Comparison of ENCODE assay signal across 26 cellular contexts in genomic region chr18:76382265-76382664, GRCh38.
"Had no signal": no experiment of that assay in that cellular context is flagged by ENCODE, and none has a peak within 500 bp of the region (broad histone marks: within the 10 kb centered on the region; RNA-seq: fewer than 3 reads in every experiment).

No MANE protein-coding gene starts in this region.

- ATAC-seq: activated T-helper 17 cell treated with anti-CD3 and anti-CD28 coated beads, Interleukin-2, amount 50 U/mL, for 72 hours; PC-3; T-cell had no signal

- H3K4me3 Mint-ChIP-seq: activated CD4-positive, alpha-beta memory T cell treated with anti-CD3 and anti-CD28 coated beads for 36 hours; activated CD4-positive, alpha-beta T cell treated with anti-CD3 and anti-CD28 coated beads, Interleukin-2, amount 10 ng/mL, durations not matched to agents 7 days and 5 days; activated naive CD4-positive, alpha-beta T cell treated with anti-CD3 and anti-CD28 coated beads for 36 hours; activated naive CD8-positive, alpha-beta T cell; activated T-helper 17 cell treated with anti-CD3 and anti-CD28 coated beads, Interleukin-2, amount 50 U/mL, for 72 hours; brain; T-cell had no signal

- H3K27me3 ChIP-seq: MG63 had no signal

- H3K9me3 Mint-ChIP-seq: activated CD4-positive, alpha-beta memory T cell treated with anti-CD3 and anti-CD28 coated beads for 36 hours; activated CD4-positive, alpha-beta T cell treated with anti-CD3 and anti-CD28 coated beads, Interleukin-2, amount 10 ng/mL, durations not matched to agents 7 days and 5 days; activated naive CD4-positive, alpha-beta T cell treated with anti-CD3 and anti-CD28 coated beads for 36 hours; activated T-helper 17 cell treated with anti-CD3 and anti-CD28 coated beads, Interleukin-2, amount 50 U/mL, for 72 hours; T-cell had no signal

- H3K27ac Mint-ChIP-seq: activated CD4-positive, alpha-beta memory T cell treated with anti-CD3 and anti-CD28 coated beads for 36 hours; activated CD4-positive, alpha-beta T cell treated with anti-CD3 and anti-CD28 coated beads, Interleukin-2, amount 10 ng/mL, durations not matched to agents 7 days and 5 days; activated naive CD4-positive, alpha-beta T cell treated with anti-CD3 and anti-CD28 coated beads for 36 hours; activated naive CD8-positive, alpha-beta T cell; activated T-helper 17 cell treated with anti-CD3 and anti-CD28 coated beads, Interleukin-2, amount 50 U/mL, for 72 hours; T-cell had no signal

- H3K9me3 ChIP-seq: MG63 had no signal

- H3K4me3 ChIP-seq: MG63 had no signal

- H3K27me3 Mint-ChIP-seq: activated naive CD8-positive, alpha-beta T cell; activated T-helper 17 cell treated with anti-CD3 and anti-CD28 coated beads, Interleukin-2, amount 50 U/mL, for 72 hours; brain had no signal

- DNase-seq: activated CD4-positive, alpha-beta memory T cell treated with anti-CD3 and anti-CD28 coated beads for 36 hours; activated CD4-positive, alpha-beta T cell treated with anti-CD3 and anti-CD28 coated beads, Interleukin-2, amount 10 ng/mL, durations not matched to agents 7 days and 5 days; activated CD4-positive, CD25-positive, alpha-beta regulatory T cell; activated gamma-delta T cell; activated naive CD4-positive, alpha-beta T cell treated with anti-CD3 and anti-CD28 coated beads for 36 hours; activated T-cell treated with anti-CD3 and anti-CD28 coated beads, Interleukin-2, amount 50 U/mL, for 48 hours; amygdala; MG63; MV-4-11; NCI-H1092 treated with DMSO at 0.1 percent for 48 hours; NCI-H1417 treated with DMSO at 0.1 percent for 48 hours; NCI-H1694; NCI-H2029; NCI-H2107; NCI-H345; NCI-H510A; NCI-H526 treated with DMSO at 0.1 percent for 48 hours; NCI-H82; PC-3; SIG-M5; T-cell; T-helper 2 cell; T1000 had no signal

- H3K36me3 ChIP-seq: MG63 had no signal
